13 cellular contexts compared by ENCODE assay signal in genomic region chr12:90028620-90029051, GRCh38.
DNase-seq lines count a peak whose midpoint lies in the region; ATAC-seq and TF ChIP-seq lines count a peak whose summit lies in the region.
"Had no signal": no experiment of that assay in that cellular context is flagged by ENCODE, and none has a peak within 500 bp of the region (broad histone marks: within the 10 kb centered on the region; RNA-seq: fewer than 3 reads in every experiment).

No MANE protein-coding gene starts in this region.

- CTCF ChIA-PET in activated CD4-positive, alpha-beta T cell treated with anti-CD3 and anti-CD28 coated beads for 36 hours (lab: Charles Lee), result interaction anchor here (0.6 to 0.9 kb wide), 3 partner anchors 9 to 13 kb away, joined by 3 read pairs; no protein-coding TSS in a partner anchor
- CTCF ChIA-PET in activated naive CD4-positive, alpha-beta T cell treated with anti-CD3 and anti-CD28 coated beads for 36 hours (lab: Charles Lee), result interaction anchor here (0.9 kb wide), 1 partner anchor 485 kb away, joined by 3 read pairs; no protein-coding TSS in a partner anchor

- DNase-seq in activated CD4-positive, alpha-beta T cell treated with anti-CD3 and anti-CD28 coated beads for 36 hours, result peak; percentile 8
- no peak for DNase-seq in activated CD4-positive, alpha-beta T cell treated with anti-CD3 and anti-CD28 coated beads, Interleukin-2, amount 50 U/mL, for 4 hours
- DNase-seq in SK-N-DZ (ENCODE audit: low spot score), result peak; percentile 87
- peak; percentile 22 for DNase-seq in fibroblast of mammary gland (ENCODE audit: low read depth)
- DNase-seq in stimulated activated effector memory CD8-positive, alpha-beta T cell treated with anti-CD3 and anti-CD28 coated beads, Interleukin-12 subunit alpha, Interleukin-12 subunit beta, amount 100 ng/mL, for 72 hours (ENCODE audit: low spot score in 2 of 2), result no peak
- DNase-seq in G401 (ENCODE audit: low spot score), result no peak
- no peak for DNase-seq in activated naive CD4-positive, alpha-beta T cell treated with anti-CD3 and anti-CD28 coated beads for 36 hours
- no peak for DNase-seq in GM03348 (ENCODE audit: low spot score)
- DNase-seq: ACHN; activated CD8-positive, alpha-beta T cell treated with anti-CD3 and anti-CD28 coated beads, Interleukin-2, amount 10 ng/mL, durations not matched to agents 7 days and 5 days; DND-41; NCI-H1694 treated with DMSO at 0.1 percent for 48 hours had no signal

- no peaks in the 10 kb centered on the region for H3K9me3 Mint-ChIP-seq in activated CD4-positive, alpha-beta T cell treated with anti-CD3 and anti-CD28 coated beads for 36 hours (ENCODE audit: low read depth)
- no peaks in the 10 kb centered on the region for H3K9me3 Mint-ChIP-seq in stimulated activated effector memory CD8-positive, alpha-beta T cell treated with anti-CD3 and anti-CD28 coated beads, Interleukin-12 subunit alpha, Interleukin-12 subunit beta, amount 100 ng/mL, for 72 hours
- H3K9me3 Mint-ChIP-seq in activated naive CD4-positive, alpha-beta T cell treated with anti-CD3 and anti-CD28 coated beads for 36 hours, result no peaks in the 10 kb centered on the region
- H3K9me3 Mint-ChIP-seq: activated naive CD4-positive, alpha-beta T cell treated with anti-CD3 and anti-CD28 coated beads, Interleukin-2, amount 50 U/mL, for 72 hours had no signal

- H3K4me1 Mint-ChIP-seq in activated CD4-positive, alpha-beta T cell treated with anti-CD3 and anti-CD28 coated beads for 36 hours, result peaks cover 25% of the 10 kb centered on the region
- H3K4me1 Mint-ChIP-seq in stimulated activated effector memory CD8-positive, alpha-beta T cell treated with anti-CD3 and anti-CD28 coated beads, Interleukin-12 subunit alpha, Interleukin-12 subunit beta, amount 100 ng/mL, for 72 hours, result no peaks in the 10 kb centered on the region
- peaks cover 11% of the 10 kb centered on the region for H3K4me1 Mint-ChIP-seq in activated naive CD4-positive, alpha-beta T cell treated with anti-CD3 and anti-CD28 coated beads for 36 hours (ENCODE audit: low read depth)

- no peaks in the 10 kb centered on the region for H3K36me3 Mint-ChIP-seq in activated CD4-positive, alpha-beta T cell treated with anti-CD3 and anti-CD28 coated beads for 36 hours (ENCODE audit: low read depth)
- no peaks in the 10 kb centered on the region for H3K36me3 Mint-ChIP-seq in stimulated activated effector memory CD8-positive, alpha-beta T cell treated with anti-CD3 and anti-CD28 coated beads, Interleukin-12 subunit alpha, Interleukin-12 subunit beta, amount 100 ng/mL, for 72 hours
- H3K36me3 Mint-ChIP-seq in activated naive CD4-positive, alpha-beta T cell treated with anti-CD3 and anti-CD28 coated beads for 36 hours (ENCODE audit: low read depth), result no peaks in the 10 kb centered on the region
- H3K36me3 Mint-ChIP-seq: activated naive CD4-positive, alpha-beta T cell treated with anti-CD3 and anti-CD28 coated beads, Interleukin-2, amount 50 U/mL, for 72 hours had no signal

- no peak for TF ChIP-seq CTCF in fibroblast of mammary gland (conservative IDR thresholded peaks at IDR 0.05; ENCODE audit: control insufficient read depth, insufficient read depth, low read depth, low read length)

- no peaks in the 10 kb centered on the region for H3K27me3 Mint-ChIP-seq in activated CD4-positive, alpha-beta T cell treated with anti-CD3 and anti-CD28 coated beads for 36 hours
- no peaks in the 10 kb centered on the region for H3K27me3 Mint-ChIP-seq in activated naive CD4-positive, alpha-beta T cell treated with anti-CD3 and anti-CD28 coated beads for 36 hours (ENCODE audit: low read depth)

- peak overlapping the region; percentile 35 for H3K27ac Mint-ChIP-seq in activated CD4-positive, alpha-beta T cell treated with anti-CD3 and anti-CD28 coated beads for 36 hours
- H3K27ac Mint-ChIP-seq in stimulated activated effector memory CD8-positive, alpha-beta T cell treated with anti-CD3 and anti-CD28 coated beads, Interleukin-12 subunit alpha, Interleukin-12 subunit beta, amount 100 ng/mL, for 72 hours, result no peak overlapping the region
- no peak overlapping the region for H3K27ac Mint-ChIP-seq in activated naive CD4-positive, alpha-beta T cell treated with anti-CD3 and anti-CD28 coated beads for 36 hours
- H3K27ac Mint-ChIP-seq: activated CD8-positive, alpha-beta T cell treated with anti-CD3 and anti-CD28 coated beads, Interleukin-2, amount 10 ng/mL, durations not matched to agents 7 days and 5 days had no signal

- in situ Hi-C loops in G401 (cut with HindIII; ENCODE audit: low sequenced_read_pairs), result no loop called here

- peak; percentile 36 for ATAC-seq in activated CD4-positive, alpha-beta T cell treated with anti-CD3 and anti-CD28 coated beads for 36 hours
- peak; percentile 78 for ATAC-seq in stimulated activated effector memory CD8-positive, alpha-beta T cell treated with anti-CD3 and anti-CD28 coated beads, Interleukin-12 subunit alpha, Interleukin-12 subunit beta, amount 100 ng/mL, for 72 hours
- ATAC-seq: activated CD8-positive, alpha-beta T cell treated with anti-CD3 and anti-CD28 coated beads, Interleukin-2, amount 10 ng/mL, durations not matched to agents 7 days and 5 days had no signal

- no peak overlapping the region for H3K4me3 ChIP-seq in fibroblast of mammary gland (ENCODE audit: control insufficient read depth, low read depth, low read length)

- H3K4me3 Mint-ChIP-seq in activated CD4-positive, alpha-beta T cell treated with anti-CD3 and anti-CD28 coated beads for 36 hours, result no peak overlapping the region
- H3K4me3 Mint-ChIP-seq in stimulated activated effector memory CD8-positive, alpha-beta T cell treated with anti-CD3 and anti-CD28 coated beads, Interleukin-12 subunit alpha, Interleukin-12 subunit beta, amount 100 ng/mL, for 72 hours, result no peak overlapping the region
- no peak overlapping the region for H3K4me3 Mint-ChIP-seq in activated naive CD4-positive, alpha-beta T cell treated with anti-CD3 and anti-CD28 coated beads for 36 hours
- H3K4me3 Mint-ChIP-seq: activated CD8-positive, alpha-beta T cell treated with anti-CD3 and anti-CD28 coated beads, Interleukin-2, amount 10 ng/mL, durations not matched to agents 7 days and 5 days had no signal

- intact Hi-C loops in activated CD4-positive, alpha-beta T cell treated with anti-CD3 and anti-CD28 coated beads for 36 hours (cut with DNase I, micrococcal nuclease), result no loop called here
- intact Hi-C loops in activated naive CD4-positive, alpha-beta T cell treated with anti-CD3 and anti-CD28 coated beads for 36 hours (cut with micrococcal nuclease), result no loop called here

- POLR2A ChIA-PET in activated CD4-positive, alpha-beta T cell treated with anti-CD3 and anti-CD28 coated beads for 36 hours (lab: Charles Lee), result interaction anchor here (0.8 kb wide), 1 partner anchor 377 kb away, joined by 3 read pairs; no protein-coding TSS in a partner anchor

Comparison
In these comparisons a context has a peak if more than half of its experiments do, and no peak if none do; other contexts are left out.
1. DNase-seq: peak in activated CD4-positive, alpha-beta T cell treated with anti-CD3 and anti-CD28 coated beads for 36 hours (single experiment), SK-N-DZ (single experiment) and fibroblast of mammary gland (single experiment); none in activated CD4-positive, alpha-beta T cell treated with anti-CD3 and anti-CD28 coated beads, Interleukin-2, amount 50 U/mL, for 4 hours (0 of 2), stimulated activated effector memory CD8-positive, alpha-beta T cell treated with anti-CD3 and anti-CD28 coated beads, Interleukin-12 subunit alpha, Interleukin-12 subunit beta, amount 100 ng/mL, for 72 hours (0 of 2), G401 (single experiment), activated naive CD4-positive, alpha-beta T cell treated with anti-CD3 and anti-CD28 coated beads for 36 hours (single experiment) and GM03348 (single experiment).